ENCODE assay signal across 27 cellular contexts in the genomic region with DNA sequence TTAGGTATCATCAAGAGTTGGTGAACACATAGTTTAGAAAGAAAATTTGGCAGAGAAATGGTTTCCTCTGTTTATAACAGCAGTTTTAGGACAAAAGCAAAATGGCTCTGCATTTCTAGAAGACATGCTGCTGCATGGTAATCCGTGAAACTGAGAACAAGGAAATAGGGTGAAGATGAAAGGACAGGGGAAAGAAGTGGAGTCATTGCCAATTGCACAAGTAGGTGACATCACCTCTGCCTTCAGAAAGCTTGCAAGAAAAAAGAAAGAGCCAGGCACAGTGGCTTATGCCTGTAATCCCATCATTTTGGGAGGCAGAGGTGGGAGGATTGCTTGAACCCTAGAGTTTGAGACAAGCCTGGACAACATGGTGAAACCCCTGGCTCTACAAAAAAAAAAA.
"Had no signal": no experiment of that assay in that cellular context is flagged by ENCODE, and none has a peak within 500 bp of the region (broad histone marks: within the 10 kb centered on the region; RNA-seq: fewer than 3 reads in every experiment).

No MANE protein-coding gene starts in this region.

- H3K9ac ChIP-seq: parathyroid adenoma had no signal

- FAIRE-seq: endothelial cell of umbilical vein, keratinocyte had no signal

- ATAC-seq: gastrocnemius medialis; heart right ventricle; left colon; left ventricle myocardium superior; stimulated activated naive B cell treated with anti-CD40 and anti-IgM and Interleukin-4, amounts not matched to agents 10 μg/mL and 1 μg/mL and 100 μg/mL, for 72 hours; stimulated activated naive CD8-positive, alpha-beta T cell treated with anti-CD3 and anti-CD28 coated beads, Interleukin-15, amount 100 ng/mL, for 72 hours; upper lobe of right lung had no signal

- H3K79me2 ChIP-seq: parathyroid adenoma had no signal

- H2AFZ ChIP-seq: parathyroid adenoma had no signal

- H3K9me3 ChIP-seq: colonic mucosa, esophagus muscularis mucosa, gastrocnemius medialis, heart right ventricle, prostate gland, sigmoid colon, testis, tibial nerve, upper lobe of right lung, vagina had no signal

- H3K36me3 ChIP-seq: colonic mucosa, esophagus muscularis mucosa, gastrocnemius medialis, heart right ventricle, prostate gland, sigmoid colon, tibial nerve, upper lobe of right lung, vagina had no signal

- H3K27me3 ChIP-seq: colonic mucosa, testis, vagina had no signal

- DNase-seq: colonic mucosa; dermis blood vessel endothelial cell; endodermal cell; gastrocnemius medialis; heart right ventricle; immature natural killer cell; left colon; left ventricle myocardium superior; mesendoderm; naive B cell; retina; sigmoid colon; stimulated activated CD4-positive, alpha-beta T cell treated with anti-CD3 and anti-CD28 coated beads, Interleukin-2, amount 100 ng/mL, for 24 hours; stimulated activated CD4-positive, alpha-beta T cell treated with anti-CD3 and anti-CD28 coated beads, Interleukin-4, amount 100 ng/mL, for 4 hours; stimulated activated naive B cell treated with anti-CD40 and anti-IgM and Interleukin-4, amounts not matched to agents 10 μg/mL and 1 μg/mL and 100 μg/mL, for 72 hours; stimulated activated naive CD8-positive, alpha-beta T cell treated with anti-CD3 and anti-CD28 coated beads, Interleukin-15, amount 100 ng/mL, for 72 hours; testis; upper lobe of right lung had no signal

- H3K27ac ChIP-seq: colonic mucosa, esophagus muscularis mucosa, gastrocnemius medialis, heart right ventricle, parathyroid adenoma, prostate gland, sigmoid colon, skin epidermis, testis, tibial nerve, upper lobe of right lung, vagina had no signal

- H3K4me1 ChIP-seq: colonic mucosa, esophagus muscularis mucosa, gastrocnemius medialis, heart right ventricle, parathyroid adenoma, prostate gland, sigmoid colon, testis, tibial nerve, upper lobe of right lung, vagina had no signal

- H3K4me3 ChIP-seq: colonic mucosa, esophagus muscularis mucosa, gastrocnemius medialis, heart right ventricle, lung, prostate gland, sigmoid colon, skin epidermis, testis, tibial nerve, upper lobe of right lung, vagina had no signal
